ENCODE assay signal across 35 cellular contexts in the genomic region with DNA sequence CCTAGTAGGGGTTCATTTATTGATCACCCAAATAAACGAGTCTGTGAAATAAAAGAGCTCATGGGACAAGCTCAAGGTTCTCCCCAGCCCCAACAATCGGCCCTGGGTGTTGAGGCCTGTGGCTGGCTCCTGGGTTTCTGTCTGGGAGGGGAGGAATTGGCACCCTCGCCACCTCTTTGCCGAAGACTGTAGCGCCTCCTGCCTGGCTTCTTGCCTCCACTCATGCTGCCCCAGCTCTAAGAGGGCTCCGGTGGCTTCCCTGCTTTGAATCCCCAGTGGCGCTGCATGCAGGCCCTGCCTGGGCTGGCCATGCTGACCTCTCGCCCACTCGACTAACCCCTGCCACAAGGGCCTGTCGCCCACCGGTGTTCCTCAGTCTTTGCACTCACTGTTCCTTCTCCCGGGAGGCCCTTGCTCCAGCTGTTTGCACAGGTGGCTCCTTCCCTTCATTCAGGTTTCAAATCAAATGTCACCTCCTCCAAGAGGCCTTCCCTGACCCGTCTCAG. TPM values are rescaled to one million over a fixed set of nuclear protein-coding genes. Genes with fewer than 3 reads are reported as not detected.
"Had no signal": no experiment of that assay in that cellular context is flagged by ENCODE, and none has a peak within 500 bp of the region (broad histone marks: within the 10 kb centered on the region; RNA-seq: fewer than 3 reads in every experiment).

No MANE protein-coding gene starts in this region.

- ATAC-seq: effector memory CD8-positive, alpha-beta T cell; gastrocnemius medialis; left colon; naive thymus-derived CD8-positive, alpha-beta T cell; sciatic nerve had no signal

- H3K27ac ChIP-seq: ascending aorta, cardiac muscle cell, coronary artery, gastrocnemius medialis, hepatocyte, skin epidermis, uterus had no signal

- H3K4me1 Mint-ChIP-seq: activated naive CD4-positive, alpha-beta T cell treated with anti-CD3 and anti-CD28 coated beads, Interleukin-2, amount 10 ng/mL, durations not matched to agents 7 days and 5 days had no signal

- H3K27me3 ChIP-seq: ascending aorta, cardiac muscle cell, uterus had no signal

- DNase-seq: activated CD4-positive, alpha-beta memory T cell treated with anti-CD3 and anti-CD28 coated beads for 36 hours; activated CD4-positive, alpha-beta T cell treated with anti-CD3 and anti-CD28 coated beads, Interleukin-2, amount 10 ng/mL, durations not matched to agents 24 days and 14 days; activated CD4-positive, CD25-positive, alpha-beta regulatory T cell treated with anti-CD3 and anti-CD28 coated beads, Interleukin-2, amount 50 U/mL, for 72 hours; activated CD8-positive, alpha-beta memory T cell treated with anti-CD3 and anti-CD28 coated beads, Interleukin-2, amount 50 U/mL, for 4 hours; activated gamma-delta T cell; activated naive CD4-positive, alpha-beta T cell treated with anti-CD3 and anti-CD28 coated beads, Interleukin-2, amount 10 ng/mL, durations not matched to agents 7 days and 5 days; activated naive CD8-positive, alpha-beta T cell treated with anti-CD3 and anti-CD28 coated beads, Interleukin-2, amount 10 ng/mL, durations not matched to agents 7 days and 5 days; activated T-cell treated with anti-CD3 and anti-CD28 coated beads, Interleukin-2, amount 50 U/mL, for 1 hour; cerebellar nuclear complex; effector memory CD8-positive, alpha-beta T cell; erythroblast; gastrocnemius medialis; left colon; midbrain; naive thymus-derived CD8-positive, alpha-beta T cell; stimulated activated CD4-positive, alpha-beta T cell treated with anti-CD3 and anti-CD28 coated beads, Interleukin-12 subunit alpha, Interleukin-12 subunit beta, amount 100 ng/mL, for 4 hours; stimulated activated CD4-positive, alpha-beta T cell treated with anti-CD3 and anti-CD28 coated beads, Interleukin-4, amount 100 ng/mL, for 1 hour; substantia nigra; T1000; uterus had no signal

- H3K9me3 Mint-ChIP-seq: activated CD4-positive, alpha-beta memory T cell treated with anti-CD3 and anti-CD28 coated beads for 36 hours; activated CD4-positive, alpha-beta T cell treated with anti-CD3 and anti-CD28 coated beads, Interleukin-2, amount 10 ng/mL, durations not matched to agents 24 days and 14 days; activated naive CD4-positive, alpha-beta T cell treated with anti-CD3 and anti-CD28 coated beads, Interleukin-2, amount 10 ng/mL, durations not matched to agents 7 days and 5 days; activated naive CD8-positive, alpha-beta T cell treated with anti-CD3 and anti-CD28 coated beads, Interleukin-2, amount 10 ng/mL, durations not matched to agents 7 days and 5 days; activated T-helper 1 cell treated with anti-CD3 and anti-CD28 coated beads, Interleukin-12 subunit alpha, Interleukin-12 subunit beta, Interleukin-2, Interleukin-4 antibody, amounts not matched to agents 30 ng/mL and 10 ng/mL and 1 ng/mL, durations not matched to agents 14 hours and 24 hours and 36 hours; brain; effector memory CD8-positive, alpha-beta T cell; naive thymus-derived CD8-positive, alpha-beta T cell; stimulated activated naive CD8-positive, alpha-beta T cell treated with anti-CD3 and anti-CD28 coated beads, Interleukin-15, Interleukin-2, amounts not matched to agents 100 ng/mL and 50 ng/mL, for 24 hours; T-helper 1 cell treated with Interleukin-12 subunit alpha and Interleukin-12 subunit beta and Interleukin-4 antibody, amounts not matched to agents 30 μg/mL and 1 μg/mL, for 36 hours; type B pancreatic cell had no signal

- H3K9me3 ChIP-seq: ascending aorta, gastrocnemius medialis, uterus had no signal

- H3K36me3 Mint-ChIP-seq: activated CD4-positive, alpha-beta memory T cell treated with anti-CD3 and anti-CD28 coated beads for 36 hours; activated naive CD4-positive, alpha-beta T cell treated with anti-CD3 and anti-CD28 coated beads, Interleukin-2, amount 10 ng/mL, durations not matched to agents 7 days and 5 days; activated naive CD8-positive, alpha-beta T cell treated with anti-CD3 and anti-CD28 coated beads, Interleukin-2, amount 10 ng/mL, durations not matched to agents 7 days and 5 days; brain; naive thymus-derived CD8-positive, alpha-beta T cell; type B pancreatic cell had no signal

- H3K27ac Mint-ChIP-seq: activated CD4-positive, alpha-beta memory T cell treated with anti-CD3 and anti-CD28 coated beads for 36 hours; activated CD4-positive, alpha-beta T cell treated with anti-CD3 and anti-CD28 coated beads, Interleukin-2, amount 10 ng/mL, durations not matched to agents 24 days and 14 days; activated naive CD4-positive, alpha-beta T cell treated with anti-CD3 and anti-CD28 coated beads, Interleukin-2, amount 10 ng/mL, durations not matched to agents 7 days and 5 days; activated naive CD8-positive, alpha-beta T cell treated with anti-CD3 and anti-CD28 coated beads, Interleukin-2, amount 10 ng/mL, durations not matched to agents 7 days and 5 days; activated T-helper 1 cell treated with anti-CD3 and anti-CD28 coated beads, Interleukin-12 subunit alpha, Interleukin-12 subunit beta, Interleukin-2, Interleukin-4 antibody, amounts not matched to agents 30 ng/mL and 10 ng/mL and 1 ng/mL, durations not matched to agents 14 hours and 24 hours and 36 hours; effector memory CD8-positive, alpha-beta T cell; stimulated activated naive CD8-positive, alpha-beta T cell treated with anti-CD3 and anti-CD28 coated beads, Interleukin-15, Interleukin-2, amounts not matched to agents 100 ng/mL and 50 ng/mL, for 24 hours; T-helper 1 cell treated with Interleukin-12 subunit alpha and Interleukin-12 subunit beta and Interleukin-4 antibody, amounts not matched to agents 30 μg/mL and 1 μg/mL, for 36 hours; type B pancreatic cell had no signal

- H3K4me2 ChIP-seq: hepatocyte had no signal

- H3K4me3 Mint-ChIP-seq: activated CD4-positive, alpha-beta memory T cell treated with anti-CD3 and anti-CD28 coated beads for 36 hours; activated CD4-positive, alpha-beta T cell treated with anti-CD3 and anti-CD28 coated beads, Interleukin-2, amount 10 ng/mL, durations not matched to agents 24 days and 14 days; activated naive CD4-positive, alpha-beta T cell treated with anti-CD3 and anti-CD28 coated beads, Interleukin-2, amount 10 ng/mL, durations not matched to agents 7 days and 5 days; activated naive CD8-positive, alpha-beta T cell treated with anti-CD3 and anti-CD28 coated beads, Interleukin-2, amount 10 ng/mL, durations not matched to agents 7 days and 5 days; activated T-helper 1 cell treated with anti-CD3 and anti-CD28 coated beads, Interleukin-12 subunit alpha, Interleukin-12 subunit beta, Interleukin-2, Interleukin-4 antibody, amounts not matched to agents 30 ng/mL and 10 ng/mL and 1 ng/mL, durations not matched to agents 14 hours and 24 hours and 36 hours; effector memory CD8-positive, alpha-beta T cell; naive thymus-derived CD8-positive, alpha-beta T cell; stimulated activated naive CD8-positive, alpha-beta T cell treated with anti-CD3 and anti-CD28 coated beads, Interleukin-15, Interleukin-2, amounts not matched to agents 100 ng/mL and 50 ng/mL, for 24 hours; T-helper 1 cell treated with Interleukin-12 subunit alpha and Interleukin-12 subunit beta and Interleukin-4 antibody, amounts not matched to agents 30 μg/mL and 1 μg/mL, for 36 hours; type B pancreatic cell had no signal

- H3K4me1 ChIP-seq: ascending aorta, gastrocnemius medialis, uterus had no signal

- H3K36me3 ChIP-seq: ascending aorta, cardiac muscle cell, gastrocnemius medialis, uterus had no signal

- H3K4me3 ChIP-seq: ascending aorta, cardiac muscle cell, coronary artery, gastrocnemius medialis, hepatocyte, skin epidermis, uterus had no signal

RNA-seq across cellular contexts. Expression of a gene that starts 5.4 kb away (rescaled TPM):
- total RNA-seq: activated CD4-positive, alpha-beta memory T cell treated with anti-CD3 and anti-CD28 coated beads for 36 hours; activated CD4-positive, alpha-beta T cell treated with anti-CD3 and anti-CD28 coated beads, Interleukin-2, amount 10 ng/mL, durations not matched to agents 24 days and 14 days; activated CD8-positive, alpha-beta memory T cell treated with anti-CD3 and anti-CD28 coated beads for 36 hours; activated naive CD8-positive, alpha-beta T cell treated with anti-CD3 and anti-CD28 coated beads, Interleukin-2, amount 10 ng/mL, durations not matched to agents 7 days and 5 days; activated T-helper 1 cell treated with anti-CD3 and anti-CD28 coated beads, Interleukin-12 subunit alpha, Interleukin-12 subunit beta, Interleukin-2, Interleukin-4 antibody, amounts not matched to agents 30 ng/mL and 10 ng/mL and 1 ng/mL, durations not matched to agents 14 hours and 24 hours and 36 hours; ascending aorta; cardiac muscle cell; gastrocnemius medialis; left colon; lower leg skin; naive thymus-derived CD8-positive, alpha-beta T cell; osteocyte; posterior vena cava; sciatic nerve; uterus had no signal

RNA-seq across cellular contexts. Expression of a gene that starts 51.7 kb away (rescaled TPM):
- total RNA-seq: activated CD4-positive, alpha-beta memory T cell treated with anti-CD3 and anti-CD28 coated beads for 36 hours; activated CD4-positive, alpha-beta T cell treated with anti-CD3 and anti-CD28 coated beads, Interleukin-2, amount 10 ng/mL, durations not matched to agents 24 days and 14 days; activated CD8-positive, alpha-beta memory T cell treated with anti-CD3 and anti-CD28 coated beads for 36 hours; activated naive CD8-positive, alpha-beta T cell treated with anti-CD3 and anti-CD28 coated beads, Interleukin-2, amount 10 ng/mL, durations not matched to agents 7 days and 5 days; activated T-helper 1 cell treated with anti-CD3 and anti-CD28 coated beads, Interleukin-12 subunit alpha, Interleukin-12 subunit beta, Interleukin-2, Interleukin-4 antibody, amounts not matched to agents 30 ng/mL and 10 ng/mL and 1 ng/mL, durations not matched to agents 14 hours and 24 hours and 36 hours; ascending aorta; naive thymus-derived CD8-positive, alpha-beta T cell had no signal
